23 cellular contexts compared by ENCODE assay signal in genomic region chr1:98406346-98407088, GRCh38.
DNase-seq lines count a peak whose midpoint lies in the region; ATAC-seq and TF ChIP-seq lines count a peak whose summit lies in the region.
"Had no signal": no experiment of that assay in that cellular context is flagged by ENCODE, and none has a peak within 500 bp of the region (broad histone marks: within the 10 kb centered on the region; RNA-seq: fewer than 3 reads in every experiment).

No MANE protein-coding gene starts in this region.

- H3K9me3 ChIP-seq in GM23248 (ENCODE audit: low read depth) = no peaks in the 10 kb centered on the region
- H3K9me3 ChIP-seq: ascending aorta, lower lobe of right lung, upper lobe of left lung had no signal

- no peaks in the 10 kb centered on the region for H3K4me1 ChIP-seq in GM23248 (ENCODE audit: insufficient read depth)
- H3K4me1 ChIP-seq: ascending aorta had no signal

- no peak for DNase-seq in GM23248
- peak; percentile 4 for DNase-seq in NAMALWA (ENCODE audit: low spot score)
- DNase-seq in osteocyte (ENCODE audit: extremely low spot score, unreplicated experiment) = no peak
- DNase-seq in brain microvascular endothelial cell = no peak
- DNase-seq in erythroblast (lab: John Stamatoyannopoulos, UW) = no peak
- DNase-seq: activated CD8-positive, alpha-beta T cell treated with anti-CD3 and anti-CD28 coated beads for 36 hours; activated naive CD4-positive, alpha-beta T cell treated with anti-CD3 and anti-CD28 coated beads, Interleukin-2, amount 50 U/mL, for 16 hours; activated T-cell treated with anti-CD3 and anti-CD28 coated beads, Interleukin-2, amount 50 U/mL, for 48 hours; foreskin fibroblast; GF-D8; GOT3; hippocampal formation; islet precursor cell; lower lobe of right lung; NCI-H187; stimulated activated CD4-positive, alpha-beta T cell treated with anti-CD3 and anti-CD28 coated beads, Interleukin-1b, Interleukin-23, amount 100 ng/mL, for 48 hours; stimulated activated naive CD8-positive, alpha-beta T cell treated with anti-CD3 and anti-CD28 coated beads, Interleukin-15, amount 100 ng/mL, for 72 hours; upper lobe of left lung had no signal

- no peak overlapping the region for H3K4me3 Mint-ChIP-seq in osteocyte (ENCODE audit: unreplicated experiment)
- H3K4me3 Mint-ChIP-seq: stimulated activated naive CD8-positive, alpha-beta T cell treated with anti-CD3 and anti-CD28 coated beads, Interleukin-15, amount 100 ng/mL, for 72 hours had no signal

- peak overlapping the region; percentile 56; the same call in 1 of the 2 replicates for H2AFZ ChIP-seq in GM23248

- ATAC-seq in SK-N-SH treated with all-trans-retinoic acid at 6 μM for 48 hours = peak; percentile 67
- ATAC-seq in HG03108 (IDR thresholded peaks at IDR 0.05; ENCODE audit: unreplicated experiment) = no peak
- ATAC-seq: activated CD8-positive, alpha-beta T cell treated with anti-CD3 and anti-CD28 coated beads for 36 hours; Right ventricle myocardium inferior; sciatic nerve; stimulated activated naive CD8-positive, alpha-beta T cell treated with anti-CD3 and anti-CD28 coated beads, Interleukin-15, amount 100 ng/mL, for 72 hours had no signal

- in situ Hi-C loops in GM23248 (cut with MboI) = no loop called here
- in situ Hi-C loops in brain microvascular endothelial cell (cut with HindIII; ENCODE audit: low pct_ligation_motif_present, low sequenced_read_pairs) = no loop called here

- H3K27me3 Mint-ChIP-seq in osteocyte (ENCODE audit: unreplicated experiment) = no peaks in the 10 kb centered on the region
- H3K27me3 Mint-ChIP-seq: activated CD8-positive, alpha-beta T cell treated with anti-CD3 and anti-CD28 coated beads for 36 hours; stimulated activated naive CD8-positive, alpha-beta T cell treated with anti-CD3 and anti-CD28 coated beads, Interleukin-15, amount 100 ng/mL, for 72 hours had no signal

- no peaks in the 10 kb centered on the region for H3K36me3 Mint-ChIP-seq in osteocyte (ENCODE audit: unreplicated experiment)

- no peak overlapping the region for H3K4me2 ChIP-seq in GM23248 (ENCODE audit: unreplicated experiment)

- 98 to 100% methylated on average over 1 of the region's 1 CpG for WGBS in GM23248 (ENCODE audit: low coverage in 1 of 2, low lambda C conversion rate in 2 of 2, missing lambda C conversion rate in 2 of 2), 2 experiments

- H3K36me3 ChIP-seq in GM23248 (ENCODE audit: low read depth) (no peaks in the 10 kb centered on the region), brain microvascular endothelial cell (replicated peaks) (no peaks in the 10 kb centered on the region)
- H3K36me3 ChIP-seq: ascending aorta, lower lobe of right lung, upper lobe of left lung had no signal

- H3K9me3 Mint-ChIP-seq in osteocyte (ENCODE audit: unreplicated experiment) = no peaks in the 10 kb centered on the region
- H3K9me3 Mint-ChIP-seq: activated CD8-positive, alpha-beta T cell treated with anti-CD3 and anti-CD28 coated beads for 36 hours; stimulated activated naive CD8-positive, alpha-beta T cell treated with anti-CD3 and anti-CD28 coated beads, Interleukin-15, amount 100 ng/mL, for 72 hours had no signal

- no peak overlapping the region for H3K9ac ChIP-seq in GM23248

- no peaks in the 10 kb centered on the region for H3K79me2 ChIP-seq in GM23248 (ENCODE audit: insufficient read depth)

- no peaks in the 10 kb centered on the region for H4K20me1 ChIP-seq in GM23248 (ENCODE audit: insufficient read depth)

- peak overlapping the region; percentile 87 for H3K27ac Mint-ChIP-seq in osteocyte (ENCODE audit: unreplicated experiment)
- H3K27ac Mint-ChIP-seq: stimulated activated naive CD8-positive, alpha-beta T cell treated with anti-CD3 and anti-CD28 coated beads, Interleukin-15, amount 100 ng/mL, for 72 hours had no signal

- H3K4me3 ChIP-seq in GM23248 (no peak overlapping the region), brain microvascular endothelial cell (ENCODE audit: low read depth, low read length) (no peak overlapping the region)
- H3K4me3 ChIP-seq: ascending aorta, lower lobe of right lung, upper lobe of left lung had no signal

- peak; percentile 14 for TF ChIP-seq CTCF in osteocyte (IDR thresholded peaks at IDR 0.05)
- TF ChIP-seq CTCF in brain microvascular endothelial cell (IDR thresholded peaks at IDR 0.05; ENCODE audit: low read depth, low read length, missing control alignments) = no peak

- no peak overlapping the region for H3K27ac ChIP-seq in GM23248
- no peak overlapping the region for H3K27ac ChIP-seq in brain microvascular endothelial cell
- H3K27ac ChIP-seq: ascending aorta, lower lobe of right lung, upper lobe of left lung had no signal

- H3K4me1 Mint-ChIP-seq in osteocyte (ENCODE audit: unreplicated experiment) = peaks cover 37% of the 10 kb centered on the region
- H3K4me1 Mint-ChIP-seq: stimulated activated naive CD8-positive, alpha-beta T cell treated with anti-CD3 and anti-CD28 coated beads, Interleukin-15, amount 100 ng/mL, for 72 hours had no signal

- TF ChIP-seq POLR2A in erythroblast (IDR thresholded peaks at IDR 0.05; ENCODE audit: low read length) = no peak

- H3K27me3 ChIP-seq in GM23248 (replicated peaks; ENCODE audit: insufficient read depth) (no peaks in the 10 kb centered on the region), brain microvascular endothelial cell (replicated peaks) (no peaks in the 10 kb centered on the region)
- H3K27me3 ChIP-seq: ascending aorta, upper lobe of left lung had no signal

- H3F3A ChIP-seq in GM23248 (ENCODE audit: insufficient read depth) = no peaks in the 10 kb centered on the region

- H3K9me2 ChIP-seq in GM23248 (ENCODE audit: insufficient read depth) = no peaks in the 10 kb centered on the region

TF ChIP-seq in SK-N-SH treated with all-trans-retinoic acid at 6 μM for 48 hours, 23 proteins besides CTCF, POLR2A, EP300 and RAD21:
- peak; percentile 95 for TF ChIP-seq ISL1 (CRISPR knock-in tag; IDR thresholded peaks at IDR 0.05)
- no peak for TF ChIP-seq ZNF565 (CRISPR knock-in tag; conservative IDR thresholded peaks at IDR 0.05; ENCODE audit: low read depth)
- no peak for TF ChIP-seq SNAI2 (CRISPR knock-in tag; IDR thresholded peaks at IDR 0.05)
- 0 out of 2 replicates have a peak, but pooled peaks have one; percentile 33 for TF ChIP-seq ZC3H10 (CRISPR knock-in tag; IDR thresholded peaks at IDR 0.05)
